In genomic region chr21:26715878-26716506, GRCh38 we compare ENCODE assay signal across 8 cellular contexts.
DNase-seq lines count a peak whose midpoint lies in the region; ATAC-seq and TF ChIP-seq lines count a peak whose summit lies in the region.

No MANE protein-coding gene starts in this region.

- H3K36me3 ChIP-seq in WERI-Rb-1: no peaks in the 10 kb centered on the region

- in situ Hi-C loops in ACHN (cut with HindIII; ENCODE audit: low pct_ligation_motif_present, low pct_unique_long_range_greater_than_20kb, low sequenced_read_pairs): no loop called here

- DNase-seq in ACHN (peak; percentile 51), Kasumi-1 (lab: John Stamatoyannopoulos, UW) (peak; percentile 27 to 41), WERI-Rb-1 (peak; percentile 62), foreskin fibroblast (peak; percentile 27 to 73), nucleus accumbens (lab: John Stamatoyannopoulos, UW) (peak in 41 of 56 donors; percentile 1 to 66 (median 20))
- DNase-seq in effector CD8-positive, alpha-beta T cell (lab: John Stamatoyannopoulos, UW): no peak

- peaks cover 11% of the 10 kb centered on the region for H3K27me3 ChIP-seq in WERI-Rb-1 (ENCODE audit: insufficient read depth, low read depth, severe bottlenecking)

- no peak overlapping the region for H3K27ac ChIP-seq in WERI-Rb-1

- H3K4me3 ChIP-seq in WERI-Rb-1 (ENCODE audit: low read depth, low read length): no peak overlapping the region
- H3K4me3 ChIP-seq in foreskin fibroblast (ENCODE audit: low read depth in 1 of 2, low read length in 2 of 2): no peak overlapping the region

- TF ChIP-seq CTCF in GM12874 (IDR thresholded peaks at IDR 0.05; ENCODE audit: insufficient read depth, low read depth, low read length) (peak; percentile 68), WERI-Rb-1 (IDR thresholded peaks at IDR 0.05; ENCODE audit: low read depth, low read length) (peak; percentile 97), foreskin fibroblast (IDR thresholded peaks at IDR 0.05; ENCODE audit: low read depth, low read length) (peak; percentile 85)

- ATAC-seq in GM18873 (IDR thresholded peaks at IDR 0.05; ENCODE audit: low FRiP score, unreplicated experiment): no peak

- no peaks in the 10 kb centered on the region for H3K9me3 ChIP-seq in WERI-Rb-1 (ENCODE audit: severe bottlenecking)
